In genomic region chr6:12170351-12171079, GRCh38 we compare ENCODE assay signal across 26 cellular contexts.
DNase-seq lines count a peak whose midpoint lies in the region; ATAC-seq and TF ChIP-seq lines count a peak whose summit lies in the region.
"Had no signal": no experiment of that assay in that cellular context is flagged by ENCODE, and none has a peak within 500 bp of the region (broad histone marks: within the 10 kb centered on the region; RNA-seq: fewer than 3 reads in every experiment).

No MANE protein-coding gene starts in this region.

- H3K4me3 ChIP-seq in fibroblast of villous mesenchyme (ENCODE audit: low read depth, low read length): no peak overlapping the region
- H3K4me3 ChIP-seq: colonic mucosa, GM12878, SJCRH30, suprapubic skin had no signal

- H3K27ac Mint-ChIP-seq in activated CD4-positive, alpha-beta T cell treated with anti-CD3 and anti-CD28 coated beads for 36 hours: no peak overlapping the region
- H3K27ac Mint-ChIP-seq: activated CD4-positive, alpha-beta memory T cell treated with anti-CD3 and anti-CD28 coated beads, Interleukin-2, amount 10 ng/mL, durations not matched to agents 7 days and 5 days; activated naive CD4-positive, alpha-beta T cell treated with anti-CD3 and anti-CD28 coated beads, Interleukin-2, amount 50 U/mL, for 24 hours; activated T-helper 2 cell treated with anti-CD3 and anti-CD28 coated beads, Interferon-gamma antibody, Interleukin-2, Interleukin-4, amounts not matched to agents 10 μg/mL and 5 μg/mL and 100 μg/mL, durations not matched to agents 14 hours and 24 hours and 36 hours; effector memory CD8-positive, alpha-beta T cell; HFFc6 had no signal

- H3K4me1 Mint-ChIP-seq in activated CD4-positive, alpha-beta T cell treated with anti-CD3 and anti-CD28 coated beads for 36 hours: peaks cover 3% of the 10 kb centered on the region
- H3K4me1 Mint-ChIP-seq: activated CD4-positive, alpha-beta memory T cell treated with anti-CD3 and anti-CD28 coated beads, Interleukin-2, amount 10 ng/mL, durations not matched to agents 7 days and 5 days had no signal

- DNase-seq in D341Med (ENCODE audit: low spot score): peak; percentile 31
- peak; percentile 44 for DNase-seq in NCI-H82 treated with DMSO at 0.1 percent for 48 hours (lab: John Stamatoyannopoulos, UW; ENCODE audit: unreplicated experiment)
- DNase-seq in fibroblast of villous mesenchyme (ENCODE audit: low read depth): peak; percentile 98
- peak; percentile 28 for DNase-seq in pons (ENCODE audit: low spot score)
- no peak for DNase-seq in HUDEP-2 (lab: John Stamatoyannopoulos, UW; ENCODE audit: unreplicated experiment in 76 of 76)
- DNase-seq in activated CD4-positive, alpha-beta T cell treated with anti-CD3 and anti-CD28 coated beads, Interleukin-2, amount 50 U/mL, for 48 hours: no peak
- no peak for DNase-seq in activated CD4-positive, alpha-beta T cell treated with anti-CD3 and anti-CD28 coated beads for 36 hours
- DNase-seq in NCI-H69 (lab: John Stamatoyannopoulos, UW): no peak
- DNase-seq: ACHN; activated CD4-positive, alpha-beta memory T cell treated with anti-CD3 and anti-CD28 coated beads, Interleukin-2, amount 10 ng/mL, durations not matched to agents 7 days and 5 days; anterior cingulate cortex; Calu3; colonic mucosa; effector memory CD8-positive, alpha-beta T cell; HFFc6; NCI-H1105 treated with DMSO at 0.1 percent for 48 hours; NCI-H2029 treated with DMSO at 0.1 percent for 48 hours; NCI-H2227 treated with DMSO at 0.1 percent for 48 hours; NCI-H526 treated with DMSO at 0.1 percent for 48 hours; SJCRH30; stimulated activated naive CD4-positive, alpha-beta T cell had no signal

- H3K4me3 Mint-ChIP-seq in activated CD4-positive, alpha-beta T cell treated with anti-CD3 and anti-CD28 coated beads for 36 hours: no peak overlapping the region
- H3K4me3 Mint-ChIP-seq: activated CD4-positive, alpha-beta memory T cell treated with anti-CD3 and anti-CD28 coated beads, Interleukin-2, amount 10 ng/mL, durations not matched to agents 7 days and 5 days; activated naive CD4-positive, alpha-beta T cell treated with anti-CD3 and anti-CD28 coated beads, Interleukin-2, amount 50 U/mL, for 24 hours; effector memory CD8-positive, alpha-beta T cell; HFFc6; natural killer cell treated with Interleukin-12 subunit alpha and Interleukin-12 subunit beta and Interleukin-15 and Interleukin-18, amount 100 ng/mL, for 72 hours had no signal

- no peak for TF ChIP-seq CTCF in fibroblast of villous mesenchyme (IDR thresholded peaks at IDR 0.05; ENCODE audit: insufficient read depth, low read depth, low read length)

- intact Hi-C loops in activated CD4-positive, alpha-beta T cell treated with anti-CD3 and anti-CD28 coated beads for 36 hours (cut with DNase I, micrococcal nuclease): no loop called here

- CTCF ChIA-PET in activated CD4-positive, alpha-beta T cell treated with anti-CD3 and anti-CD28 coated beads for 36 hours (lab: Charles Lee): no interaction called here

- H3K27me3 Mint-ChIP-seq in activated CD4-positive, alpha-beta T cell treated with anti-CD3 and anti-CD28 coated beads for 36 hours: no peaks in the 10 kb centered on the region
- H3K27me3 Mint-ChIP-seq: activated CD4-positive, alpha-beta memory T cell treated with anti-CD3 and anti-CD28 coated beads, Interleukin-2, amount 10 ng/mL, durations not matched to agents 7 days and 5 days; activated naive CD4-positive, alpha-beta T cell treated with anti-CD3 and anti-CD28 coated beads, Interleukin-2, amount 50 U/mL, for 24 hours; effector memory CD8-positive, alpha-beta T cell had no signal

- H3K36me3 Mint-ChIP-seq in activated CD4-positive, alpha-beta T cell treated with anti-CD3 and anti-CD28 coated beads for 36 hours (ENCODE audit: low read depth): no peaks in the 10 kb centered on the region
- H3K36me3 Mint-ChIP-seq: activated naive CD4-positive, alpha-beta T cell treated with anti-CD3 and anti-CD28 coated beads, Interleukin-2, amount 50 U/mL, for 24 hours; natural killer cell treated with Interleukin-12 subunit alpha and Interleukin-12 subunit beta and Interleukin-15 and Interleukin-18, amount 100 ng/mL, for 72 hours had no signal

- ATAC-seq in activated CD4-positive, alpha-beta T cell treated with anti-CD3 and anti-CD28 coated beads for 36 hours: no peak
- ATAC-seq: effector memory CD8-positive, alpha-beta T cell; GM12878; natural killer cell treated with Interleukin-12 subunit alpha and Interleukin-12 subunit beta and Interleukin-15 and Interleukin-18, amount 100 ng/mL, for 72 hours had no signal

- POLR2A ChIA-PET in activated CD4-positive, alpha-beta T cell treated with anti-CD3 and anti-CD28 coated beads for 36 hours (lab: Charles Lee): interaction anchor here (0.6 kb wide), 1 partner anchor 349 kb away, joined by 5 read pairs; no protein-coding TSS in a partner anchor

- H3K9me3 Mint-ChIP-seq in activated CD4-positive, alpha-beta T cell treated with anti-CD3 and anti-CD28 coated beads for 36 hours (ENCODE audit: low read depth): no peaks in the 10 kb centered on the region
- H3K9me3 Mint-ChIP-seq: activated CD4-positive, alpha-beta memory T cell treated with anti-CD3 and anti-CD28 coated beads, Interleukin-2, amount 10 ng/mL, durations not matched to agents 7 days and 5 days; activated naive CD4-positive, alpha-beta T cell treated with anti-CD3 and anti-CD28 coated beads, Interleukin-2, amount 50 U/mL, for 24 hours; activated T-helper 2 cell treated with anti-CD3 and anti-CD28 coated beads, Interferon-gamma antibody, Interleukin-2, Interleukin-4, amounts not matched to agents 10 μg/mL and 5 μg/mL and 100 μg/mL, durations not matched to agents 14 hours and 24 hours and 36 hours; effector memory CD8-positive, alpha-beta T cell; HFFc6; natural killer cell treated with Interleukin-12 subunit alpha and Interleukin-12 subunit beta and Interleukin-15 and Interleukin-18, amount 100 ng/mL, for 72 hours had no signal

Comparison
In these comparisons a context has a peak if more than half of its experiments do, and no peak if none do; other contexts are left out.
1. DNase-seq: peak in D341Med (single experiment), NCI-H82 treated with DMSO at 0.1 percent for 48 hours (single experiment), fibroblast of villous mesenchyme (single experiment) and pons (single experiment); none in HUDEP-2 (0 of 76), activated CD4-positive, alpha-beta T cell treated with anti-CD3 and anti-CD28 coated beads, Interleukin-2, amount 50 U/mL, for 48 hours (0 of 2), activated CD4-positive, alpha-beta T cell treated with anti-CD3 and anti-CD28 coated beads for 36 hours (single experiment) and NCI-H69 (single experiment).